ENCODE assay signal across 1 cellular context in the genomic region with DNA sequence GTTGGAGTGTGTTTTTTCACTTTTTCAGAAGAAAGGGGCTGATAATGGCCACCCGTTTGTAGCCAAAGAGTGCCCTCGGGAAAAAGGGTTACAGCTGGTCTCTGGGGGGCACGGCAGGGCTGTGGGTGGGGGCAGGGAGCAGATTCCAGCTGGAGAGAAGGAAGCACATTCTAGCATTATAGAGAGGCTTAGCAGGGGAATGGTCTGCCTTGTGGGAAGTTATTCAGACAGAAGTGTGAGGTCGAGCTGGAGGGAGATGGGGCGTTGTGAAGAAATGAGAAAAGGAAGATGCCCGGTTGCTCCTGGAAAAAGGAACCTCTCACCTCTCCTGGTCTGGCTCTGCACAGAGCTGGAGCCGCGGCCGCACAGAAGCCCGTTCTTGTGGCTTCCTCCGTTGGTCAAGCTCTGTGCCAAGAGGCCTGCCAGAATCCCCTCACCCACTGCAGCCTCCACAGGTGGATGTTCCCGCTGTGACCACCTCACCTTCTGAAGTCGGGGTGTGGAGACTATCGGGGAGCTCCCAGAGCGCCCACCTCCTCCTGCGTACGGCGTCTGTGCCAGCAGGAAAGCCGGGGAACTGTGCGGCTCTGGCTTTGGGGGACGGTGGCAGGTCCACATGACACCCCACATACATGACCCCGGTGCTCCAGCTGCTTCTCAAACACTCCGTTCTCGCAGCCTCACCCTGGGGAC.
TF ChIP-seq lines count a peak whose summit lies in the region.

No MANE protein-coding gene starts in this region.

TF ChIP-seq in H1, 55 proteins besides CTCF, POLR2A, EP300 and RAD21:
- no peak for TF ChIP-seq PHF8 (conservative IDR thresholded peaks at IDR 0.05; ENCODE audit: low read depth, low read length)
- no peak for TF ChIP-seq SIX5 (IDR thresholded peaks at IDR 0.05; ENCODE audit: low read depth, low read length)
- no peak for TF ChIP-seq NANOG (IDR thresholded peaks at IDR 0.05; ENCODE audit: insufficient read depth, low read depth, low read length, poor library complexity, severe bottlenecking)
- TF ChIP-seq CTBP2 (IDR thresholded peaks at IDR 0.05; ENCODE audit: borderline replicate concordance, insufficient read depth, insufficient read length, low read length): no peak
- TF ChIP-seq ASH2L (IDR thresholded peaks at IDR 0.05; ENCODE audit: low read length): no peak
- TF ChIP-seq TCF12 (IDR thresholded peaks at IDR 0.05; ENCODE audit: low read depth, low read length): no peak
- TF ChIP-seq, protein P1, sequence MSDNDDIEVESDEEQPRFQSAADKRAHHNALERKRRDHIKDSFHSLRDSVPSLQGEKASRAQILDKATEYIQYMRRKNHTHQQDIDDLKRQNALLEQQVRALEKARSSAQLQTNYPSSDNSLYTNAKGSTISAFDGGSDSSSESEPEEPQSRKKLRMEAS (IDR thresholded peaks at IDR 0.05): no peak
- TF ChIP-seq TEAD4 (IDR thresholded peaks at IDR 0.05; ENCODE audit: low read depth, low read length): no peak
- TF ChIP-seq KDM1A (IDR thresholded peaks at IDR 0.05; ENCODE audit: borderline replicate concordance, low read length): no peak
- no peak for TF ChIP-seq YY1 (IDR thresholded peaks at IDR 0.05; ENCODE audit: low read depth, low read length)
- no peak for TF ChIP-seq CBX8 (IDR thresholded peaks at IDR 0.05; ENCODE audit: borderline replicate concordance, low read depth, low read length)
- TF ChIP-seq, protein P2, sequence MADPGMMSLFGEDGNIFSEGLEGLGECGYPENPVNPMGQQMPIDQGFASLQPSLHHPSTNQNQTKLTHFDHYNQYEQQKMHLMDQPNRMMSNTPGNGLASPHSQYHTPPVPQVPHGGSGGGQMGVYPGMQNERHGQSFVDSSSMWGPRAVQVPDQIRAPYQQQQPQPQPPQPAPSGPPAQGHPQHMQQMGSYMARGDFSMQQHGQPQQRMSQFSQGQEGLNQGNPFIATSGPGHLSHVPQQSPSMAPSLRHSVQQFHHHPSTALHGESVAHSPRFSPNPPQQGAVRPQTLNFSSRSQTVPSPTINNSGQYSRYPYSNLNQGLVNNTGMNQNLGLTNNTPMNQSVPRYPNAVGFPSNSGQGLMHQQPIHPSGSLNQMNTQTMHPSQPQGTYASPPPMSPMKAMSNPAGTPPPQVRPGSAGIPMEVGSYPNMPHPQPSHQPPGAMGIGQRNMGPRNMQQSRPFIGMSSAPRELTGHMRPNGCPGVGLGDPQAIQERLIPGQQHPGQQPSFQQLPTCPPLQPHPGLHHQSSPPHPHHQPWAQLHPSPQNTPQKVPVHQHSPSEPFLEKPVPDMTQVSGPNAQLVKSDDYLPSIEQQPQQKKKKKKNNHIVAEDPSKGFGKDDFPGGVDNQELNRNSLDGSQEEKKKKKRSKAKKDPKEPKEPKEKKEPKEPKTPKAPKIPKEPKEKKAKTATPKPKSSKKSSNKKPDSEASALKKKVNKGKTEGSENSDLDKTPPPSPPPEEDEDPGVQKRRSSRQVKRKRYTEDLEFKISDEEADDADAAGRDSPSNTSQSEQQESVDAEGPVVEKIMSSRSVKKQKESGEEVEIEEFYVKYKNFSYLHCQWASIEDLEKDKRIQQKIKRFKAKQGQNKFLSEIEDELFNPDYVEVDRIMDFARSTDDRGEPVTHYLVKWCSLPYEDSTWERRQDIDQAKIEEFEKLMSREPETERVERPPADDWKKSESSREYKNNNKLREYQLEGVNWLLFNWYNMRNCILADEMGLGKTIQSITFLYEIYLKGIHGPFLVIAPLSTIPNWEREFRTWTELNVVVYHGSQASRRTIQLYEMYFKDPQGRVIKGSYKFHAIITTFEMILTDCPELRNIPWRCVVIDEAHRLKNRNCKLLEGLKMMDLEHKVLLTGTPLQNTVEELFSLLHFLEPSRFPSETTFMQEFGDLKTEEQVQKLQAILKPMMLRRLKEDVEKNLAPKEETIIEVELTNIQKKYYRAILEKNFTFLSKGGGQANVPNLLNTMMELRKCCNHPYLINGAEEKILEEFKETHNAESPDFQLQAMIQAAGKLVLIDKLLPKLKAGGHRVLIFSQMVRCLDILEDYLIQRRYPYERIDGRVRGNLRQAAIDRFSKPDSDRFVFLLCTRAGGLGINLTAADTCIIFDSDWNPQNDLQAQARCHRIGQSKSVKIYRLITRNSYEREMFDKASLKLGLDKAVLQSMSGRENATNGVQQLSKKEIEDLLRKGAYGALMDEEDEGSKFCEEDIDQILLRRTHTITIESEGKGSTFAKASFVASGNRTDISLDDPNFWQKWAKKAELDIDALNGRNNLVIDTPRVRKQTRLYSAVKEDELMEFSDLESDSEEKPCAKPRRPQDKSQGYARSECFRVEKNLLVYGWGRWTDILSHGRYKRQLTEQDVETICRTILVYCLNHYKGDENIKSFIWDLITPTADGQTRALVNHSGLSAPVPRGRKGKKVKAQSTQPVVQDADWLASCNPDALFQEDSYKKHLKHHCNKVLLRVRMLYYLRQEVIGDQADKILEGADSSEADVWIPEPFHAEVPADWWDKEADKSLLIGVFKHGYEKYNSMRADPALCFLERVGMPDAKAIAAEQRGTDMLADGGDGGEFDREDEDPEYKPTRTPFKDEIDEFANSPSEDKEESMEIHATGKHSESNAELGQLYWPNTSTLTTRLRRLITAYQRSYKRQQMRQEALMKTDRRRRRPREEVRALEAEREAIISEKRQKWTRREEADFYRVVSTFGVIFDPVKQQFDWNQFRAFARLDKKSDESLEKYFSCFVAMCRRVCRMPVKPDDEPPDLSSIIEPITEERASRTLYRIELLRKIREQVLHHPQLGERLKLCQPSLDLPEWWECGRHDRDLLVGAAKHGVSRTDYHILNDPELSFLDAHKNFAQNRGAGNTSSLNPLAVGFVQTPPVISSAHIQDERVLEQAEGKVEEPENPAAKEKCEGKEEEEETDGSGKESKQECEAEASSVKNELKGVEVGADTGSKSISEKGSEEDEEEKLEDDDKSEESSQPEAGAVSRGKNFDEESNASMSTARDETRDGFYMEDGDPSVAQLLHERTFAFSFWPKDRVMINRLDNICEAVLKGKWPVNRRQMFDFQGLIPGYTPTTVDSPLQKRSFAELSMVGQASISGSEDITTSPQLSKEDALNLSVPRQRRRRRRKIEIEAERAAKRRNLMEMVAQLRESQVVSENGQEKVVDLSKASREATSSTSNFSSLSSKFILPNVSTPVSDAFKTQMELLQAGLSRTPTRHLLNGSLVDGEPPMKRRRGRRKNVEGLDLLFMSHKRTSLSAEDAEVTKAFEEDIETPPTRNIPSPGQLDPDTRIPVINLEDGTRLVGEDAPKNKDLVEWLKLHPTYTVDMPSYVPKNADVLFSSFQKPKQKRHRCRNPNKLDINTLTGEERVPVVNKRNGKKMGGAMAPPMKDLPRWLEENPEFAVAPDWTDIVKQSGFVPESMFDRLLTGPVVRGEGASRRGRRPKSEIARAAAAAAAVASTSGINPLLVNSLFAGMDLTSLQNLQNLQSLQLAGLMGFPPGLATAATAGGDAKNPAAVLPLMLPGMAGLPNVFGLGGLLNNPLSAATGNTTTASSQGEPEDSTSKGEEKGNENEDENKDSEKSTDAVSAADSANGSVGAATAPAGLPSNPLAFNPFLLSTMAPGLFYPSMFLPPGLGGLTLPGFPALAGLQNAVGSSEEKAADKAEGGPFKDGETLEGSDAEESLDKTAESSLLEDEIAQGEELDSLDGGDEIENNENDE (IDR thresholded peaks at IDR 0.05; ENCODE audit: insufficient replicate concordance, low read length): no peak
- TF ChIP-seq CEBPB (IDR thresholded peaks at IDR 0.05; ENCODE audit: low read depth, low read length): no peak
- no peak for TF ChIP-seq JUND (IDR thresholded peaks at IDR 0.05; ENCODE audit: low read length)
- no peak for TF ChIP-seq BACH1 (IDR thresholded peaks at IDR 0.05; ENCODE audit: low read length)
- TF ChIP-seq SP4 (IDR thresholded peaks at IDR 0.05; ENCODE audit: low read length): no peak
- TF ChIP-seq TBP (IDR thresholded peaks at IDR 0.05; ENCODE audit: low read depth, low read length): no peak
